Comparison of ENCODE assay signal across 1 cellular context in the genomic region with DNA sequence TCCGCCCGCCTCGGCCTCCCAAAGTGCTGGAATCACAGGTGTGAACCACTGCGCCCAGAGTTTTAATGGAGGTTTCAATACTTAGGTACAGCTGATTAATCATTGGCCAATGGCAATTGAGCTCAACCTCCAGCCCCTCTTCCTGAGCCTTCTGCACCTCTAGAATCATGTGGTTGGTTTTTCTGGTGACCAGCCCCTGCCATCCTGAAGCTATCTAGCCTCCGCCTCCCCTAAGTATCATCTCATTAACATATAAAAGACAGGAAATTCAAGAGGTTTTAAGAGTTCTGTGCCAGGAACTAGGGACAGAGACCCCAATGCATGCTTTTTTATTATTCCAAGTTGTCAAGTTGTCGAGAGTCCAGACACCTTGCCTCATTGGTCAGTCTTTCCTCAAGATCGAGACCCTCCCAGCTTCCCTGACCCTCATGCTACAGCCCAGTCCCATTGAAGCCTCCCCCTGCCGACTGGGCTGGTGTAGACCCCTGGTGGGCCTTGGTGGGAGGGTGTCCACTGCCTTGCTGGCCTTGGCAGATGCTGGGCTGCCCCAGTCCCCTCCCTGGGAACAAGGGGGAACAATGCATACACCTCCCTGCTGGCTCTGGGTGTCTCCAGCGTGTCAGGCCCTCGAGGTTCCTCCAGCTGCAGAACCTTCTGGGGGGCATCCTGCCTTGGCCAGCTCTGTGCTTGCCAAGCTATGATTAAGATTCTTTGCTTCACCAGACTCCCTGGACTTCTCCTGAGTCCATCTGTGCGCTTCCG.
TF ChIP-seq lines count a peak whose summit lies in the region.

No MANE protein-coding gene starts in this region.

TF ChIP-seq in H1, 55 proteins besides CTCF, POLR2A, EP300 and RAD21:
- no peak for TF ChIP-seq TEAD4 (IDR thresholded peaks at IDR 0.05; ENCODE audit: low read depth, low read length)
- no peak for TF ChIP-seq HDAC2 (IDR thresholded peaks at IDR 0.05; ENCODE audit: borderline replicate concordance in 1 of 2, low read depth in 2 of 2, low read length in 2 of 2)
- no peak for TF ChIP-seq ATF3 (IDR thresholded peaks at IDR 0.05; ENCODE audit: insufficient read depth, low read depth, low read length)
- no peak for TF ChIP-seq JUN (IDR thresholded peaks at IDR 0.05; ENCODE audit: low read depth, low read length)
- no peak for TF ChIP-seq KDM1A (IDR thresholded peaks at IDR 0.05; ENCODE audit: borderline replicate concordance, low read length)
- TF ChIP-seq KDM5A (IDR thresholded peaks at IDR 0.05; ENCODE audit: low read length), result no peak
- TF ChIP-seq SP4 (IDR thresholded peaks at IDR 0.05; ENCODE audit: low read length), result no peak
- TF ChIP-seq BCL11A (IDR thresholded peaks at IDR 0.05; ENCODE audit: low read depth in 2 of 2, low read length in 2 of 2), result no peak
- no peak for TF ChIP-seq E2F6 (IDR thresholded peaks at IDR 0.05)
- TF ChIP-seq NANOG (IDR thresholded peaks at IDR 0.05; ENCODE audit: insufficient read depth, low read depth, low read length, poor library complexity, severe bottlenecking), result no peak
- no peak for TF ChIP-seq KDM4A (IDR thresholded peaks at IDR 0.05; ENCODE audit: low read depth, low read length, severe bottlenecking)
- TF ChIP-seq YY1 (IDR thresholded peaks at IDR 0.05; ENCODE audit: low read depth, low read length), result no peak
- TF ChIP-seq SUZ12 (IDR thresholded peaks at IDR 0.05; ENCODE audit: low read length), result no peak
